Comparison of ENCODE assay signal across 22 cellular contexts in the genomic region with DNA sequence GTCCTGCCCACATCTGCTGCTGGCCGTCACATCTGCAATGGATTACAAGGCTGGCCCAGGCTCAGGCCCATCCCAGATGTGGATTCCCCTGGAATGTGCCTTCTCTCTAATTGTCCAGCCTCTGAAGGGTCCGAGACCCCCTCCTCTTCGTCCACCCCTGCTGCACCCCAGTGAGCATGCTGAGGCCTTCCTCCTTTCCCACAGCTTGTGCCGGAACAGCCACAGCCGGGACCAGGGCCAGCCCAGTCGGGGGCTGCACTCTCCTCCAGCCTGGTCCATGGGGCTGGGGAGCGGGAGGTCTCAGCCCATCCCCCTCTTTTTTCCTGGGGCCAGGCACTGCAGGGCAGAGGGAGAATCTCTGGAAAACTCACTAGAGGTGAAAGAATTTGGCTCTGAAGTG.
"Had no signal": no experiment of that assay in that cellular context is flagged by ENCODE, and none has a peak within 500 bp of the region (broad histone marks: within the 10 kb centered on the region; RNA-seq: fewer than 3 reads in every experiment).

No MANE protein-coding gene starts in this region.

- H3K36me3 Mint-ChIP-seq: mesothelial cell of epicardium; naive B cell; natural killer cell; stimulated activated memory B cell treated with anti-CD40 and anti-IgM and Interleukin-4, amounts not matched to agents 10 μg/mL and 1 μg/mL and 100 μg/mL, for 72 hours; type B pancreatic cell had no signal

- H3K79me2 ChIP-seq: parathyroid adenoma had no signal

- H3K4me3 Mint-ChIP-seq: mesothelial cell of epicardium; naive B cell; natural killer cell; stimulated activated memory B cell treated with anti-CD40 and anti-IgM and Interleukin-4, amounts not matched to agents 10 μg/mL and 1 μg/mL and 100 μg/mL, for 72 hours; stimulated activated naive CD8-positive, alpha-beta T cell treated with anti-CD3 and anti-CD28 coated beads, Interleukin-15, amount 100 ng/mL, for 72 hours; type B pancreatic cell had no signal

- ATAC-seq: natural killer cell; right lobe of liver; stimulated activated memory B cell treated with anti-CD40 and anti-IgM and Interleukin-4, amounts not matched to agents 10 μg/mL and 1 μg/mL and 100 μg/mL, for 72 hours; stimulated activated naive CD8-positive, alpha-beta T cell treated with anti-CD3 and anti-CD28 coated beads, Interleukin-15, amount 100 ng/mL, for 72 hours had no signal

- H3K36me3 ChIP-seq: left ventricle myocardium inferior, neutrophil, right atrium auricular region, right lobe of liver, tibial nerve, uterus had no signal

- H3K9me3 Mint-ChIP-seq: natural killer cell; stimulated activated memory B cell treated with anti-CD40 and anti-IgM and Interleukin-4, amounts not matched to agents 10 μg/mL and 1 μg/mL and 100 μg/mL, for 72 hours; stimulated activated naive CD8-positive, alpha-beta T cell treated with anti-CD3 and anti-CD28 coated beads, Interleukin-15, amount 100 ng/mL, for 72 hours; type B pancreatic cell had no signal

- H3K9ac ChIP-seq: parathyroid adenoma had no signal

- H2AFZ ChIP-seq: parathyroid adenoma had no signal

- DNase-seq: hippocampal formation; islet precursor cell; left ventricle myocardium inferior; mesendoderm; naive B cell; natural killer cell; occipital lobe; right lobe of liver; stimulated activated CD4-positive, alpha-beta T cell treated with anti-CD3 and anti-CD28 coated beads, Interleukin-12 subunit alpha, Interleukin-12 subunit beta, amount 100 ng/mL, for 4 hours; stimulated activated CD4-positive, alpha-beta T cell treated with anti-CD3 and anti-CD28 coated beads, Interleukin-4, amount 100 ng/mL, for 24 hours; stimulated activated naive CD4-positive, alpha-beta T cell treated with Interleukin-2 at 50 U/mL for 16 hours; stimulated activated naive CD8-positive, alpha-beta T cell treated with anti-CD3 and anti-CD28 coated beads, Interleukin-15, amount 100 ng/mL, for 72 hours; uterus had no signal

- H3K27me3 ChIP-seq: neutrophil, right atrium auricular region, right lobe of liver, uterus had no signal

- H3K4me1 Mint-ChIP-seq: natural killer cell; stimulated activated naive CD8-positive, alpha-beta T cell treated with anti-CD3 and anti-CD28 coated beads, Interleukin-15, amount 100 ng/mL, for 72 hours had no signal

- H3K27ac Mint-ChIP-seq: mesothelial cell of epicardium; natural killer cell; stimulated activated memory B cell treated with anti-CD40 and anti-IgM and Interleukin-4, amounts not matched to agents 10 μg/mL and 1 μg/mL and 100 μg/mL, for 72 hours; type B pancreatic cell had no signal

- H3K9me3 ChIP-seq: left ventricle myocardium inferior, neutrophil, right atrium auricular region, right lobe of liver, tibial nerve, uterus had no signal

- H3K4me3 ChIP-seq: left ventricle myocardium inferior, lung, right atrium auricular region, right lobe of liver, skin epidermis, tibial nerve, uterus had no signal

- H3K4me1 ChIP-seq: left ventricle myocardium inferior, parathyroid adenoma, right atrium auricular region, right lobe of liver, tibial nerve, uterus had no signal

- H3K27ac ChIP-seq: left ventricle myocardium inferior, neutrophil, parathyroid adenoma, right atrium auricular region, right lobe of liver, skin epidermis, tibial nerve, uterus had no signal
